Comparison of ENCODE assay signal across 20 cellular contexts in the genomic region with DNA sequence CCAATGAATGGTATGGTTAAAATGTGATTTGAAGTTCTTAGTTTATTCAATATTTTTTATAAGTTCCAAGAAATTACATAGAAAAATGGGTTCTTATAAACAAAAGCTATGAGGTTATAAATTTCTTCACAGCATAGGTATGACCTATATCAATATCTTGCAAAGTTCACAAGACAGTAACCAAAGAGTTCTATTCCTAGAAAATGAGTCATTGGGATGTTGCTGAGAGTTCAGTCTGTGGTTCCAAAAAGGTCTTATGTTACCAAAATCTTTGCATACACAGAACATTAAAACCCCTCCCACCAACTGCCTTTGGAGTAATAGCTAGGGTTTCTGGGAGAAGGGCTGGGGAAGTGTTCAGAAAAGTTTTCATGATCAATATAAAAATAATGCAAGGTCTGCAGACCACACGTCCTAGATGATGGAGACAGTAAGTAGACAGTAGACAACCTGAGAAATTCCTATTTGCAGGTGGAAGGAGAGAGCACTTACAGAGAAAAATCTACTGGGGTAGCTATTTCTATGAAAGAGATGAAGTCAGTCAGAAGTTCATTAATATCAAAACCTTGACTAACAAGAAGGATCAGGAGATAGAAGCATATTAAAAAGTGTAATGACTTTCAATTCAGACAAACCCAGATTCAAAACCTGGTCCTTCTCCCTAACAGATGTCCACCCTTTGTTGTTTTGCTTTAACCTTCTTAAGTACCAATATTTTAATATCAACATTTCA.
DNase-seq lines count a peak whose midpoint lies in the region; ATAC-seq and TF ChIP-seq lines count a peak whose summit lies in the region.
"Had no signal": no experiment of that assay in that cellular context is flagged by ENCODE, and none has a peak within 500 bp of the region (broad histone marks: within the 10 kb centered on the region; RNA-seq: fewer than 3 reads in every experiment).

No MANE protein-coding gene starts in this region.

- no peaks in the 10 kb centered on the region for H3K9me3 Mint-ChIP-seq in activated CD4-positive, alpha-beta memory T cell treated with anti-CD3 and anti-CD28 coated beads, Interleukin-2, amount 10 ng/mL, durations not matched to agents 7 days and 5 days
- peaks cover 4% of the 10 kb centered on the region for H3K9me3 Mint-ChIP-seq in activated CD4-positive, alpha-beta memory T cell treated with anti-CD3 and anti-CD28 coated beads for 36 hours
- no peaks in the 10 kb centered on the region for H3K9me3 Mint-ChIP-seq in nephron progenitor cell

- no peak for DNase-seq in activated CD4-positive, alpha-beta memory T cell treated with anti-CD3 and anti-CD28 coated beads, Interleukin-2, amount 10 ng/mL, durations not matched to agents 7 days and 5 days
- no peak for DNase-seq in activated CD4-positive, alpha-beta memory T cell treated with anti-CD3 and anti-CD28 coated beads for 36 hours
- peak; percentile 51 for DNase-seq in HT1080 (ENCODE audit: low read depth)
- DNase-seq in nephron progenitor cell = no peak
- no peak for DNase-seq in stimulated activated naive CD8-positive, alpha-beta T cell treated with anti-CD3 and anti-CD28 coated beads, Interleukin-15, Interleukin-2, amounts not matched to agents 100 U/mL and 50 U/mL, for 24 hours
- no peak for DNase-seq in activated gamma-delta T cell (lab: John Stamatoyannopoulos, UW)
- DNase-seq: 8988T, DMS153, DND-41, HCEC 1CT, MV-4-11, NCI-H1105, NCI-H1436 treated with DMSO at 0.1 percent for 48 hours, NCI-H1930, NCI-H2107, NCI-H524, NCI-H748 treated with DMSO at 0.1 percent for 48 hours, PC-3, SK-N-SH had no signal

- intact Hi-C loops in activated CD4-positive, alpha-beta memory T cell treated with anti-CD3 and anti-CD28 coated beads for 36 hours (cut with micrococcal nuclease) = no loop called here

- ATAC-seq in stimulated activated naive CD8-positive, alpha-beta T cell treated with anti-CD3 and anti-CD28 coated beads, Interleukin-15, Interleukin-2, amounts not matched to agents 100 U/mL and 50 U/mL, for 24 hours = peak; percentile 49
- no peak for ATAC-seq in GM19397 (IDR thresholded peaks at IDR 0.05; ENCODE audit: unreplicated experiment)
- ATAC-seq: PC-3 had no signal

- POLR2A ChIA-PET in activated CD4-positive, alpha-beta memory T cell treated with anti-CD3 and anti-CD28 coated beads, Interleukin-2, amount 10 ng/mL, durations not matched to agents 7 days and 5 days (lab: Charles Lee) = no interaction called here
- POLR2A ChIA-PET in activated CD4-positive, alpha-beta memory T cell treated with anti-CD3 and anti-CD28 coated beads for 36 hours (lab: Charles Lee) = no interaction called here

- H3K27ac Mint-ChIP-seq in activated CD4-positive, alpha-beta memory T cell treated with anti-CD3 and anti-CD28 coated beads, Interleukin-2, amount 10 ng/mL, durations not matched to agents 7 days and 5 days = peak overlapping the region; percentile 50
- no peak overlapping the region for H3K27ac Mint-ChIP-seq in activated CD4-positive, alpha-beta memory T cell treated with anti-CD3 and anti-CD28 coated beads for 36 hours
- peak overlapping the region; percentile 12 for H3K27ac Mint-ChIP-seq in nephron progenitor cell

- no peaks in the 10 kb centered on the region for H3K27me3 Mint-ChIP-seq in activated CD4-positive, alpha-beta memory T cell treated with anti-CD3 and anti-CD28 coated beads, Interleukin-2, amount 10 ng/mL, durations not matched to agents 7 days and 5 days
- no peaks in the 10 kb centered on the region for H3K27me3 Mint-ChIP-seq in activated CD4-positive, alpha-beta memory T cell treated with anti-CD3 and anti-CD28 coated beads for 36 hours
- H3K27me3 Mint-ChIP-seq in nephron progenitor cell (ENCODE audit: low read depth, poor library complexity) = peaks cover 3% of the 10 kb centered on the region

- CTCF ChIA-PET in activated CD4-positive, alpha-beta memory T cell treated with anti-CD3 and anti-CD28 coated beads, Interleukin-2, amount 10 ng/mL, durations not matched to agents 7 days and 5 days (lab: Charles Lee) = no interaction called here
- CTCF ChIA-PET in activated CD4-positive, alpha-beta memory T cell treated with anti-CD3 and anti-CD28 coated beads for 36 hours (lab: Charles Lee) = no interaction called here

- TF ChIP-seq CTCF in nephron progenitor cell (IDR thresholded peaks at IDR 0.05) = no peak

- peaks cover 17% of the 10 kb centered on the region for H3K4me1 Mint-ChIP-seq in activated CD4-positive, alpha-beta memory T cell treated with anti-CD3 and anti-CD28 coated beads, Interleukin-2, amount 10 ng/mL, durations not matched to agents 7 days and 5 days
- H3K4me1 Mint-ChIP-seq in activated CD4-positive, alpha-beta memory T cell treated with anti-CD3 and anti-CD28 coated beads for 36 hours (ENCODE audit: low read depth) = no peaks in the 10 kb centered on the region
- H3K4me1 Mint-ChIP-seq in nephron progenitor cell = no peaks in the 10 kb centered on the region

- no peak overlapping the region for H3K4me3 Mint-ChIP-seq in activated CD4-positive, alpha-beta memory T cell treated with anti-CD3 and anti-CD28 coated beads, Interleukin-2, amount 10 ng/mL, durations not matched to agents 7 days and 5 days
- H3K4me3 Mint-ChIP-seq in activated CD4-positive, alpha-beta memory T cell treated with anti-CD3 and anti-CD28 coated beads for 36 hours = no peak overlapping the region
- no peak overlapping the region for H3K4me3 Mint-ChIP-seq in nephron progenitor cell

- no peaks in the 10 kb centered on the region for H3K36me3 Mint-ChIP-seq in activated CD4-positive, alpha-beta memory T cell treated with anti-CD3 and anti-CD28 coated beads, Interleukin-2, amount 10 ng/mL, durations not matched to agents 7 days and 5 days (ENCODE audit: low read depth)
- H3K36me3 Mint-ChIP-seq in activated CD4-positive, alpha-beta memory T cell treated with anti-CD3 and anti-CD28 coated beads for 36 hours = no peaks in the 10 kb centered on the region
- H3K36me3 Mint-ChIP-seq in nephron progenitor cell (ENCODE audit: low read depth) = no peaks in the 10 kb centered on the region
